Comparison of ENCODE assay signal across 12 cellular contexts in the genomic region with DNA sequence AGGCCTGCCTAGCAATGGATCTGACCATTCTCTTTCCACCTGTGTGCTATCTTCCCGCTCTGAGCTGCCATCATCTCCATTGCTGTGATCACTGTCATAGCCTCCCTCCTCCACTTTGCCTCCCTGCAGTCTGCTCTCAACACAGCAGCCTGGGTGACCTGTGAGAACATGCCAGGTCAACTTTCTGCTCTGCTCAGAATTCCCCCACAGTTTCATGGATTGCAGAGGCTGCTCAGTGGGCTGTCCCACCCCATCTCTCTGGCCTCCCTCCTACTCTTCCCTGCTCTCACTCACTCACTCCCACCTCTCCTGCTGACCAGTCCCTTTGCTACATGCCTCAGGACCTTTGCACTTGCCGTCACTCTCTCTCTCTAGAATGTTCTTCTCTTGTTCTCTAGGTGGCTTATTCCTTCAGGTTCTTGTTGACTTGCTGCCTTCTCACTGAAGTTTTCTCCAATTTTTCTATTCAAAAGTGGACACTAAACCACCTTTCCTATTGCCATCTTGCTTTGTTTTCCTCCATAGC.
DNase-seq lines count a peak whose midpoint lies in the region; ATAC-seq and TF ChIP-seq lines count a peak whose summit lies in the region.
"Had no signal": no experiment of that assay in that cellular context is flagged by ENCODE, and none has a peak within 500 bp of the region (broad histone marks: within the 10 kb centered on the region; RNA-seq: fewer than 3 reads in every experiment).

No MANE protein-coding gene starts in this region.

- H3K9me3 ChIP-seq in DOHH2 (ENCODE audit: control insufficient read depth, insufficient read depth, low read length), result peaks cover 6% of the 10 kb centered on the region
- H3K9me3 ChIP-seq: uterus had no signal

- peaks cover 54% of the 10 kb centered on the region for H3K4me1 ChIP-seq in DOHH2 (ENCODE audit: control insufficient read depth, low read length)
- H3K4me1 ChIP-seq: SJSA1 had no signal

- peak overlapping the region; percentile 71 for H3K4me3 ChIP-seq in DOHH2 (ENCODE audit: low read length)
- H3K4me3 ChIP-seq in coronary artery, result no peak overlapping the region
- H3K4me3 ChIP-seq: SJSA1, uterus had no signal

- DNase-seq in coronary artery (ENCODE audit: low spot score), result peak; percentile 45
- no peak for DNase-seq in activated effector memory CD4-positive, alpha-beta T cell treated with Interleukin-2 at 50 U/mL for 16 hours
- no peak for DNase-seq in putamen (ENCODE audit: low spot score)
- DNase-seq in NCI-H1092 (lab: John Stamatoyannopoulos, UW), result no peak
- DNase-seq: mammary epithelial cell, NCI-H1436, uterus had no signal

- no peaks in the 10 kb centered on the region for H4K20me1 ChIP-seq in DOHH2 (ENCODE audit: control insufficient read depth, insufficient read depth, low read depth, low read length)

- peaks cover 8% of the 10 kb centered on the region; the same call in 1 of the 2 replicates for H3K36me3 ChIP-seq in DOHH2 (ENCODE audit: control insufficient read depth, low read length)
- H3K36me3 ChIP-seq: SJSA1, uterus had no signal

- TF ChIP-seq CTCF in DOHH2 (IDR thresholded peaks at IDR 0.05; ENCODE audit: low read depth, low read length, poor library complexity, severe bottlenecking), result no peak
- no peak for TF ChIP-seq CTCF in coronary artery (IDR thresholded peaks at IDR 0.05)

- ATAC-seq in GM21381 (IDR thresholded peaks at IDR 0.05; ENCODE audit: unreplicated experiment), result peak; percentile 9
- peak; percentile 9 for ATAC-seq in HG03439 (IDR thresholded peaks at IDR 0.05; ENCODE audit: unreplicated experiment)
- ATAC-seq in HG03280 (IDR thresholded peaks at IDR 0.05; ENCODE audit: unreplicated experiment), result no peak

- peaks cover 22% of the 10 kb centered on the region for H3F3A ChIP-seq in DOHH2 (ENCODE audit: control insufficient read depth, insufficient read depth)

- peak overlapping the region; percentile 95 for H3K4me2 ChIP-seq in DOHH2 (ENCODE audit: low read length)

- H3K27me3 ChIP-seq in DOHH2 (ENCODE audit: control insufficient read depth, low read length), result no peaks in the 10 kb centered on the region
- H3K27me3 ChIP-seq: SJSA1, uterus had no signal

- no peaks in the 10 kb centered on the region for H3K79me2 ChIP-seq in DOHH2 (ENCODE audit: control insufficient read depth, low read length)

- peak overlapping the region; percentile 98 for H3K27ac ChIP-seq in DOHH2 (ENCODE audit: low read depth, low read length)
- H3K27ac ChIP-seq in coronary artery, result peak overlapping the region in 1 of 2 donors; percentile 47
- H3K27ac ChIP-seq: SJSA1, uterus had no signal

- H3K9me2 ChIP-seq in DOHH2 (replicated peaks; ENCODE audit: control insufficient read depth, low read length), result no peaks in the 10 kb centered on the region
